Comparison of ENCODE assay signal across 25 cellular contexts in the genomic region with DNA sequence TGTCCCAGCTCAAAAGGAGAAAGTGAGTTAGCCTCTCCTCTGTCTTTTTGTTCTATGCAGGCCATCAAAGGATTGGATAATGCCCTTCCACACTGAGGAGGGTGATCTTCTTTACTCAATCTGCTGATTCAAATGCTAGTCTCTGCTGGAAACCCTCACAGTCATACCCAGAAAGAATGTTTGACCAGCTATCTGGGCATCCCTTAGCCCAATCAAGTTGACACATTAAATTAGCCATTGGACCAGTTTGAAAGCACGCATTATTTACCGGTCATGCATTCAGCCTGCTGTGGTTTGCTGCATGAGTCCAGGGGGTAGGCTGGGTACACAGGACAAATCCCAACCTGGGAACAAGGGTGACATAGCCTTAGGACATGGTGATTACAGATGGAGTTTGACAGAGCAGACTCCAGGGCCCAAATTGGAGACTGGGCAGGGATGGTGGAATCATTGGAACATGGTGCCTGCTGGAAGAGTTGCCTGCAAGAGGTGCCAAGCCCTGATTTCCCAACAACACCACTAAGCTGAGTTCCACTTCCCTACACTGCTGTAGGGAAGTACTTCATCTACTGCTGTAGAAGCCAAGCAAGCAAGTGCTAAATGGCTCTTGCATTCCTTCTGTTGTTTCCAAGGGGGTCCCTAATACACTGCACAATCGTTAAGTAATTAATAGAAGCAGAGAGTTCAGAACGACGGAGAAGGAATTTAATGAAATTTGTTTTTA.
"Had no signal": no experiment of that assay in that cellular context is flagged by ENCODE, and none has a peak within 500 bp of the region (broad histone marks: within the 10 kb centered on the region; RNA-seq: fewer than 3 reads in every experiment).

No MANE protein-coding gene starts in this region.

- H3K36me3 ChIP-seq: right atrium auricular region, tibial nerve had no signal

- H3K4me3 Mint-ChIP-seq: activated CD8-positive, alpha-beta memory T cell treated with anti-CD3 and anti-CD28 coated beads, Interleukin-2, amount 10 ng/mL, durations not matched to agents 7 days and 5 days; activated CD8-positive, alpha-beta T cell treated with anti-CD3 and anti-CD28 coated beads, Interleukin-2, amount 10 ng/mL, durations not matched to agents 7 days and 5 days; activated naive CD4-positive, alpha-beta T cell treated with anti-CD3 and anti-CD28 coated beads, Interleukin-2, amount 50 U/mL, for 24 hours; activated naive CD8-positive, alpha-beta T cell treated with anti-CD3 and anti-CD28 coated beads, Interleukin-2, amount 50 U/mL, for 24 hours; effector memory CD8-positive, alpha-beta T cell; mesothelial cell of epicardium; naive B cell; T-helper 1 cell treated with Interleukin-12 subunit alpha and Interleukin-12 subunit beta and Interleukin-4 antibody, amounts not matched to agents 30 μg/mL and 1 μg/mL, for 36 hours had no signal

- ATAC-seq: activated CD8-positive, alpha-beta memory T cell treated with anti-CD3 and anti-CD28 coated beads, Interleukin-2, amount 10 ng/mL, durations not matched to agents 7 days and 5 days; activated CD8-positive, alpha-beta T cell treated with anti-CD3 and anti-CD28 coated beads, Interleukin-2, amount 10 ng/mL, durations not matched to agents 7 days and 5 days; activated naive CD8-positive, alpha-beta T cell treated with anti-CD3 and anti-CD28 coated beads, Interleukin-2, amount 50 U/mL, for 24 hours; effector memory CD8-positive, alpha-beta T cell had no signal

- H3K36me3 Mint-ChIP-seq: activated CD8-positive, alpha-beta memory T cell treated with anti-CD3 and anti-CD28 coated beads, Interleukin-2, amount 10 ng/mL, durations not matched to agents 7 days and 5 days; activated naive CD4-positive, alpha-beta T cell treated with anti-CD3 and anti-CD28 coated beads, Interleukin-2, amount 50 U/mL, for 24 hours; mesothelial cell of epicardium had no signal

- H3K9me3 Mint-ChIP-seq: activated naive CD4-positive, alpha-beta T cell treated with anti-CD3 and anti-CD28 coated beads, Interleukin-2, amount 50 U/mL, for 24 hours; activated T-helper 2 cell treated with anti-CD3 and anti-CD28 coated beads, Interferon-gamma antibody, Interleukin-2, Interleukin-4, amounts not matched to agents 10 μg/mL and 5 μg/mL and 100 μg/mL, durations not matched to agents 14 hours and 24 hours and 36 hours; effector memory CD8-positive, alpha-beta T cell; T-helper 1 cell treated with Interleukin-12 subunit alpha and Interleukin-12 subunit beta and Interleukin-4 antibody, amounts not matched to agents 30 μg/mL and 1 μg/mL, for 36 hours had no signal

- H3K4me1 Mint-ChIP-seq: activated CD8-positive, alpha-beta memory T cell treated with anti-CD3 and anti-CD28 coated beads, Interleukin-2, amount 10 ng/mL, durations not matched to agents 7 days and 5 days; activated naive CD4-positive, alpha-beta T cell treated with anti-CD3 and anti-CD28 coated beads, Interleukin-2, amount 50 U/mL, for 24 hours; activated naive CD8-positive, alpha-beta T cell treated with anti-CD3 and anti-CD28 coated beads, Interleukin-2, amount 50 U/mL, for 24 hours had no signal

- H3K27ac Mint-ChIP-seq: activated CD8-positive, alpha-beta memory T cell treated with anti-CD3 and anti-CD28 coated beads, Interleukin-2, amount 10 ng/mL, durations not matched to agents 7 days and 5 days; activated CD8-positive, alpha-beta T cell treated with anti-CD3 and anti-CD28 coated beads, Interleukin-2, amount 10 ng/mL, durations not matched to agents 7 days and 5 days; activated naive CD4-positive, alpha-beta T cell treated with anti-CD3 and anti-CD28 coated beads, Interleukin-2, amount 50 U/mL, for 24 hours; activated naive CD8-positive, alpha-beta T cell treated with anti-CD3 and anti-CD28 coated beads, Interleukin-2, amount 50 U/mL, for 24 hours; activated T-helper 2 cell treated with anti-CD3 and anti-CD28 coated beads, Interferon-gamma antibody, Interleukin-2, Interleukin-4, amounts not matched to agents 10 μg/mL and 5 μg/mL and 100 μg/mL, durations not matched to agents 14 hours and 24 hours and 36 hours; effector memory CD8-positive, alpha-beta T cell; mesothelial cell of epicardium; T-helper 1 cell treated with Interleukin-12 subunit alpha and Interleukin-12 subunit beta and Interleukin-4 antibody, amounts not matched to agents 30 μg/mL and 1 μg/mL, for 36 hours had no signal

- H3K4me3 ChIP-seq: right atrium auricular region, tibial nerve had no signal

- DNase-seq: activated CD4-positive, alpha-beta T cell treated with anti-CD3 and anti-CD28 coated beads, Interleukin-2, amount 50 U/mL, for 1 hour; activated CD8-positive, alpha-beta memory T cell treated with anti-CD3 and anti-CD28 coated beads, Interleukin-2, amount 10 ng/mL, durations not matched to agents 7 days and 5 days; activated CD8-positive, alpha-beta T cell treated with anti-CD3 and anti-CD28 coated beads, Interleukin-2, amount 10 ng/mL, durations not matched to agents 7 days and 5 days; activated naive CD8-positive, alpha-beta T cell treated with anti-CD3 and anti-CD28 coated beads, Interleukin-2, amount 50 U/mL, for 24 hours; activated T-cell treated with anti-CD3 and anti-CD28 coated beads, Interleukin-2, amount 50 U/mL, for 48 hours; amygdala; cortex of kidney; effector memory CD8-positive, alpha-beta T cell; foreskin fibroblast; head of caudate nucleus; hippocampal formation; kidney; naive B cell; nucleus accumbens; stimulated activated CD4-positive, alpha-beta T cell treated with anti-CD3 and anti-CD28 coated beads, Interleukin-15, amount 100 ng/mL, for 24 hours; stimulated activated CD4-positive, alpha-beta T cell treated with anti-CD3 and anti-CD28 coated beads, Interleukin-2, amount 100 ng/mL, for 24 hours; stimulated activated naive CD4-positive, alpha-beta T cell treated with Interleukin-2 at 50 U/mL for 16 hours; T-helper 9 cell had no signal

- H3K27ac ChIP-seq: parathyroid adenoma, right atrium auricular region, tibial nerve had no signal

- H3K27me3 ChIP-seq: right atrium auricular region had no signal

- H3K4me1 ChIP-seq: parathyroid adenoma, right atrium auricular region, tibial nerve had no signal
